Comparison of ENCODE assay signal across 9 cellular contexts in the genomic region with DNA sequence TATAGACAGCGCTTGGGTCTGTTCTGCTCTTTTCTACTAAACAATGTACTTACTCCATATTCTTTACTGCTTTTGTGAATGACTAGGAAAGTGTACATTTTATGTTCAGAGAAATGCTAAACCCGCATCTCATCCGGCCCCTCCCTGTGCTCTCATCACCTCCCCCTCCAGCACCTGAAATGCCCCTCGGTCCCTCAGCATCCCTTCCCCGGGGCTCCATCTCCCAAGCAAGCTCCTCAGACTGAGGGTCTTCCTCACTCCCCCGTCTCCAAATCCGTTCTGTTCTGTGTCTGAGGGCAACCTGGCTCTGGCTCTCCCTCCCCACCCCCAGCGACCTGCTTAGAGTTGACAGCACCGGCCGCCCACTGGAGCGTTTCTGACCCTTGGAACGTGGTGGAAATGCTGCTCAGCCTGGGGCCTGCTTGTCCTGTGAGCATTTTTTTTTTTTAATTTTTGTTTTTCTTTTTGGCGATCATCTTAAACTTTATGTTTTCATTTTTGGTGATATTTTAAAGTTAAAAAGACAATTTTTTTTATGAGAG. TPM values are rescaled to one million over a fixed set of nuclear protein-coding genes. Genes with fewer than 3 reads are reported as not detected.
DNase-seq lines count a peak whose midpoint lies in the region; ATAC-seq and TF ChIP-seq lines count a peak whose summit lies in the region.
"Had no signal": no experiment of that assay in that cellular context is flagged by ENCODE, and none has a peak within 500 bp of the region (broad histone marks: within the 10 kb centered on the region; RNA-seq: fewer than 3 reads in every experiment).

No MANE protein-coding gene starts in this region.

- CTCF ChIA-PET in BJ (lab: Yijun Ruan, JAX): no interaction called here

- H3K4me3 Mint-ChIP-seq in natural killer cell treated with Interleukin-12 subunit alpha and Interleukin-12 subunit beta and Interleukin-15 and Interleukin-18, amount 100 ng/mL, for 72 hours: peak overlapping the region; percentile 81

- H3K4me1 ChIP-seq in Karpas-422 (ENCODE audit: low read length): peaks cover 62% of the 10 kb centered on the region
- peaks cover 14 to 15% of the 10 kb centered on the region in 2 donors for H3K4me1 ChIP-seq in duodenal mucosa (ENCODE audit: control insufficient read depth in 1 of 2, insufficient read depth in 2 of 2, low read length in 2 of 2)

- POLR2A ChIA-PET in BJ (lab: Charles Lee): no interaction called here

- peak overlapping the region; percentile 92 for H3K4me2 ChIP-seq in Karpas-422 (ENCODE audit: low read depth, low read length, poor library complexity, severe bottlenecking)

- H3K27me3 ChIP-seq in BJ (ENCODE audit: control insufficient read depth, insufficient read depth, low read length) (no peaks in the 10 kb centered on the region), Karpas-422 (ENCODE audit: low read length) (no peaks in the 10 kb centered on the region), duodenal mucosa (ENCODE audit: control insufficient read depth in 1 of 2, insufficient read depth in 2 of 2, low read length in 2 of 2) (no peaks in the 10 kb centered on the region)

- H4K20me1 ChIP-seq in Karpas-422 (ENCODE audit: insufficient read depth, low read depth, low read length): peaks cover 3% of the 10 kb centered on the region; the same call in 1 of the 2 replicates

- H3K9me3 ChIP-seq in Karpas-422 (ENCODE audit: low read length): no peaks in the 10 kb centered on the region
- no peaks in the 10 kb centered on the region for H3K9me3 ChIP-seq in duodenal mucosa (ENCODE audit: control insufficient read depth in 1 of 2, low read length in 2 of 2)

- H3K79me2 ChIP-seq in Karpas-422 (ENCODE audit: low read length): peaks cover 28% of the 10 kb centered on the region

- H3K9me3 Mint-ChIP-seq in natural killer cell treated with Interleukin-12 subunit alpha and Interleukin-12 subunit beta and Interleukin-15 and Interleukin-18, amount 100 ng/mL, for 72 hours: no peaks in the 10 kb centered on the region

- no peak overlapping the region for H2AFZ ChIP-seq in Karpas-422 (ENCODE audit: low read length)

- peak overlapping the region; percentile 87 for H3K9ac ChIP-seq in Karpas-422 (ENCODE audit: low read length)
- peak overlapping the region; percentile 57 to 73 for H3K9ac ChIP-seq in duodenal mucosa (ENCODE audit: low read depth in 1 of 2, low read length in 2 of 2)

- H3K27ac Mint-ChIP-seq in natural killer cell treated with Interleukin-12 subunit alpha and Interleukin-12 subunit beta and Interleukin-15 and Interleukin-18, amount 100 ng/mL, for 72 hours: peak overlapping the region; percentile 16 to 56

- H3K9me2 ChIP-seq in Karpas-422 (replicated peaks; ENCODE audit: insufficient read depth, low read length): no peaks in the 10 kb centered on the region

- H3K27ac ChIP-seq in Karpas-422 (ENCODE audit: low read length): peak overlapping the region; percentile 81
- H3K27ac ChIP-seq in duodenal mucosa (ENCODE audit: low read depth, low read length): no peak overlapping the region

- peaks cover 13% of the 10 kb centered on the region in 2 donors for H3K4me1 Mint-ChIP-seq in natural killer cell treated with Interleukin-12 subunit alpha and Interleukin-12 subunit beta and Interleukin-15 and Interleukin-18, amount 100 ng/mL, for 72 hours (ENCODE audit: low read depth in 2 of 2)

- no peak for TF ChIP-seq CTCF in BJ (IDR thresholded peaks at IDR 0.05; ENCODE audit: insufficient read depth, low read depth, low read length)

- DNase-seq in BJ (ENCODE audit: low read depth): no peak
- peak; percentile 63 for DNase-seq in Karpas-422
- no peak for DNase-seq in natural killer cell treated with Interleukin-12 subunit alpha and Interleukin-12 subunit beta and Interleukin-15 and Interleukin-18, amount 100 ng/mL, for 72 hours (ENCODE audit: low spot score)
- no peak for DNase-seq in hippocampal formation (lab: John Stamatoyannopoulos, UW)
- DNase-seq in LoVo (ENCODE audit: low spot score): no peak
- no peak for DNase-seq in GDM1 (lab: John Stamatoyannopoulos, UW)
- DNase-seq: NCI-H2227 treated with DMSO at 0.1 percent for 48 hours had no signal

- H3K4me3 ChIP-seq in BJ (ENCODE audit: low read depth, low read length) (peak overlapping the region; percentile 61), Karpas-422 (ENCODE audit: low read length) (peak overlapping the region; percentile 92), duodenal mucosa (ENCODE audit: low read depth in 1 of 2, low read length in 2 of 2) (peak overlapping the region; percentile 71 to 82)

- no peaks in the 10 kb centered on the region for H3K27me3 Mint-ChIP-seq in natural killer cell treated with Interleukin-12 subunit alpha and Interleukin-12 subunit beta and Interleukin-15 and Interleukin-18, amount 100 ng/mL, for 72 hours

- no peak for ATAC-seq in natural killer cell treated with Interleukin-12 subunit alpha and Interleukin-12 subunit beta and Interleukin-15 and Interleukin-18, amount 100 ng/mL, for 72 hours
- no peak for ATAC-seq in GM18858 (IDR thresholded peaks at IDR 0.05; ENCODE audit: unreplicated experiment)

- peaks cover 10% of the 10 kb centered on the region for H3K36me3 Mint-ChIP-seq in natural killer cell treated with Interleukin-12 subunit alpha and Interleukin-12 subunit beta and Interleukin-15 and Interleukin-18, amount 100 ng/mL, for 72 hours

- H3K36me3 ChIP-seq in BJ (ENCODE audit: control insufficient read depth, insufficient read depth, low read length) (peaks cover 12% of the 10 kb centered on the region), Karpas-422 (ENCODE audit: insufficient read depth, low read length) (peaks cover 6% of the 10 kb centered on the region; the same call in 1 of the 2 replicates), duodenal mucosa (ENCODE audit: control insufficient read depth in 1 of 2, insufficient read depth in 2 of 2, low read length in 2 of 2) (peaks cover 10 to 39% of the 10 kb centered on the region in 2 donors)

RNA-seq across cellular contexts. Expression of gene SELENOO, which starts 1.4 kb away (rescaled TPM):
- polyA plus RNA-seq in BJ (2011; rRNA removed): 8.0 and 16.7 TPM in 2 replicates
- polyA minus RNA-seq in BJ (2011; rRNA and poly(A)+ RNA removed): 5.9 and 6.0 TPM in 2 replicates
- total RNA-seq in Karpas-422 (2014; rRNA removed; shearing (Covaris generic); ENCODE audit: low replicate concordance): 20.0 and 64.1 TPM in 2 replicates
- total RNA-seq in natural killer cell treated with Interleukin-12 subunit alpha and Interleukin-12 subunit beta and Interleukin-15 and Interleukin-18, amount 100 ng/mL, for 72 hours: 10 to 100 TPM; 23.4 to 43.3 TPM

RNA-seq across cellular contexts. Expression of gene TRABD, which starts 16.5 kb away (rescaled TPM):
- polyA plus RNA-seq in BJ (2011; rRNA removed): 13.5 and 31.5 TPM in 2 replicates
- polyA minus RNA-seq in BJ (2011; rRNA and poly(A)+ RNA removed): 13.1 and 14.2 TPM in 2 replicates
- 46.7 and 117 TPM in 2 replicates for total RNA-seq in Karpas-422 (2014; rRNA removed; shearing (Covaris generic); ENCODE audit: low replicate concordance)
- 100 to 1,000 TPM in 1 of 2 donors, 10 to 100 TPM in 1; 71.0 to 139 TPM for total RNA-seq in natural killer cell treated with Interleukin-12 subunit alpha and Interleukin-12 subunit beta and Interleukin-15 and Interleukin-18, amount 100 ng/mL, for 72 hours

RNA-seq across cellular contexts. Expression of gene PANX2, which starts 31.7 kb away (rescaled TPM):
- 0.92 and 1.4 TPM in 2 replicates for polyA plus RNA-seq in BJ (2011; rRNA removed)
- polyA minus RNA-seq in BJ (2011; rRNA and poly(A)+ RNA removed): 0.24 and 0.72 TPM in 2 replicates
- total RNA-seq in Karpas-422 (2014; rRNA removed; shearing (Covaris generic); ENCODE audit: low replicate concordance): not detected in 2 replicates
- 1 to 10 TPM; 3.0 to 3.5 TPM for total RNA-seq in natural killer cell treated with Interleukin-12 subunit alpha and Interleukin-12 subunit beta and Interleukin-15 and Interleukin-18, amount 100 ng/mL, for 72 hours

RNA-seq across cellular contexts. Expression of gene TUBGCP6, which starts 42.6 kb away (rescaled TPM):
- 9.4 and 17.5 TPM in 2 replicates for polyA plus RNA-seq in BJ (2011; rRNA removed)
- polyA minus RNA-seq in BJ (2011; rRNA and poly(A)+ RNA removed): 9.0 and 11.5 TPM in 2 replicates
- 16.9 and 32.5 TPM in 2 replicates for total RNA-seq in Karpas-422 (2014; rRNA removed; shearing (Covaris generic); ENCODE audit: low replicate concordance)
- 10 to 100 TPM; 47.6 to 80.1 TPM for total RNA-seq in natural killer cell treated with Interleukin-12 subunit alpha and Interleukin-12 subunit beta and Interleukin-15 and Interleukin-18, amount 100 ng/mL, for 72 hours

RNA-seq across cellular contexts. Expression of gene HDAC10, which starts 48.9 kb away (rescaled TPM):
- 8.8 and 18.2 TPM in 2 replicates for polyA plus RNA-seq in BJ (2011; rRNA removed)
- 9.6 and 9.9 TPM in 2 replicates for polyA minus RNA-seq in BJ (2011; rRNA and poly(A)+ RNA removed)
- 42.3 and 89.8 TPM in 2 replicates for total RNA-seq in Karpas-422 (2014; rRNA removed; shearing (Covaris generic); ENCODE audit: low replicate concordance)
- 100 to 1,000 TPM in 1 of 2 donors, 10 to 100 TPM in 1; 54.5 to 113 TPM for total RNA-seq in natural killer cell treated with Interleukin-12 subunit alpha and Interleukin-12 subunit beta and Interleukin-15 and Interleukin-18, amount 100 ng/mL, for 72 hours
